In the genomic region with DNA sequence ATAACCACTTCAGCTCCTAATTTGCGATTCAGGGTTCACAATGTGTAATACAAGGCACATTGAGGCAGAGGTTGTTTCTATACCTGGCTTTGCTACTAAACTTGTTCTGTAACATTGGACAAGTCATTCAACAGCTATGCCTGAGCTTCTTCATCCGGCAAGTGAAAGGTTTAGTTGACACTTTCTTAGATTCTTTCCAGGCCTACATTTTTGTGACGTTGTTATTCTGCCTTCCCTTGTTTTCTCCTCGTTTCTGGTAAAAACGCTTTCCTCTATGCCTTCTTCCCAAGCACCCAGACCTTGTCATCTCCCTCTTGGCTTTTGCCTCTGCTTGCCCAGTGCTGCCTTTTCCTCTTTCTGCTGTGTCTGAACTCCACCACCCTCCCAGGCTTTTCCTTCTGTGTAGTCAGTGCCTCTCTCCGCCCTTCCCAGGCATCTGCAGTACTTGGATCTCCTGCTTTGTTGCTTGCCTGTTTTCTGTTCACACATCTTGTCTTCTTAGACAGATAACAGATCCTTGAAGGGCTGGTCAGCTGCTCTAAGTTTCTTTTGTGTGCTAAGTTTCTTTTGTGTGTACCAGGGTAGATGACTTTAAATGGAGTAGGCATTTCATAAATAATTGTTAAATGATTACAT, we compare ENCODE assay signal across 18 cellular contexts. TPM values are rescaled to one million over a fixed set of nuclear protein-coding genes. Genes with fewer than 3 reads are reported as not detected.
DNase-seq lines count a peak whose midpoint lies in the region; ATAC-seq and TF ChIP-seq lines count a peak whose summit lies in the region.
"Had no signal": no experiment of that assay in that cellular context is flagged by ENCODE, and none has a peak within 500 bp of the region (broad histone marks: within the 10 kb centered on the region; RNA-seq: fewer than 3 reads in every experiment).

No MANE protein-coding gene starts in this region.

- ATAC-seq in RWPE2 (ENCODE audit: low read depth) (peak; percentile 28; the same call in 2 of the 3 replicates), HG03095 (IDR thresholded peaks at IDR 0.05; ENCODE audit: unreplicated experiment) (no peak), left colon (no peak)
- ATAC-seq in stimulated activated naive CD8-positive, alpha-beta T cell treated with anti-CD3 and anti-CD28 coated beads, Interleukin-15, amount 100 ng/mL, for 72 hours = no peak

- intact Hi-C loops in left colon (cut with DNase I, micrococcal nuclease) = no loop called here

- H3K4me3 ChIP-seq in RWPE2 (ENCODE audit: severe bottlenecking) = no peak overlapping the region
- no peak overlapping the region for H3K4me3 ChIP-seq in epithelial cell of esophagus (ENCODE audit: low read length)
- peak overlapping the region in 1 of 2 donors; percentile 82 for H3K4me3 ChIP-seq in muscle layer of duodenum (ENCODE audit: low read depth in 1 of 2, low read length in 2 of 2)
- no peak overlapping the region for H3K4me3 ChIP-seq in thymus (ENCODE audit: low read length)

- H3K27ac ChIP-seq in RWPE2 (ENCODE audit: poor library complexity, severe bottlenecking) = peak overlapping the region; percentile 90
- H3K27ac ChIP-seq in muscle layer of duodenum (ENCODE audit: low read length) = peak overlapping the region; percentile 89
- H3K27ac ChIP-seq in thymus (ENCODE audit: low read depth) = peak overlapping the region; percentile 26

- H3K36me3 ChIP-seq in RWPE2 (ENCODE audit: low read depth) = no peaks in the 10 kb centered on the region
- H3K36me3 ChIP-seq in muscle layer of duodenum (ENCODE audit: control insufficient read depth in 1 of 2, insufficient read depth in 2 of 2, low read length in 2 of 2) = no peaks in the 10 kb centered on the region
- H3K36me3 ChIP-seq in thymus (ENCODE audit: control insufficient read depth, insufficient read depth) = no peaks in the 10 kb centered on the region

- H3K9me3 ChIP-seq in RWPE2 (ENCODE audit: severe bottlenecking) (no peaks in the 10 kb centered on the region), muscle layer of duodenum (ENCODE audit: control insufficient read depth in 1 of 2, low read length in 2 of 2) (no peaks in the 10 kb centered on the region), thymus (ENCODE audit: control insufficient read depth) (no peaks in the 10 kb centered on the region)

- no peak overlapping the region for H3K4me3 Mint-ChIP-seq in stimulated activated naive CD8-positive, alpha-beta T cell treated with anti-CD3 and anti-CD28 coated beads, Interleukin-15, amount 100 ng/mL, for 72 hours
- H3K4me3 Mint-ChIP-seq: activated naive CD8-positive, alpha-beta T cell treated with anti-CD3 and anti-CD28 coated beads for 36 hours; type B pancreatic cell had no signal

- no peak for DNase-seq in RWPE2 (ENCODE audit: low spot score)
- peak; percentile 86 for DNase-seq in epithelial cell of esophagus (ENCODE audit: low read depth)
- DNase-seq in NCI-H146 (lab: John Stamatoyannopoulos, UW) = no peak
- no peak for DNase-seq in stimulated activated naive CD8-positive, alpha-beta T cell treated with anti-CD3 and anti-CD28 coated beads, Interleukin-15, amount 100 ng/mL, for 72 hours
- no peak for DNase-seq in left colon
- DNase-seq: activated CD4-positive, alpha-beta T cell treated with anti-CD3 and anti-CD28 coated beads for 48 hours; activated naive CD8-positive, alpha-beta T cell treated with anti-CD3 and anti-CD28 coated beads for 36 hours; activated T-cell treated with anti-CD3 and anti-CD28 coated beads for 4 hours; erythroblast; midbrain; NCI-H1930; SHP77; stimulated activated CD4-positive, alpha-beta T cell treated with anti-CD3 and anti-CD28 coated beads, Interleukin-15, amount 100 ng/mL, for 24 hours had no signal

- H3K4me1 ChIP-seq in RWPE2 (ENCODE audit: insufficient read depth, poor library complexity, severe bottlenecking) (peaks cover 36% of the 10 kb centered on the region), muscle layer of duodenum (ENCODE audit: control insufficient read depth in 1 of 2, insufficient read depth in 2 of 2, low read length in 2 of 2) (peaks cover 9 to 35% of the 10 kb centered on the region in 2 donors), thymus (ENCODE audit: control insufficient read depth, insufficient read depth, low read length) (peaks cover 10% of the 10 kb centered on the region)

- H3K9me3 Mint-ChIP-seq in stimulated activated naive CD8-positive, alpha-beta T cell treated with anti-CD3 and anti-CD28 coated beads, Interleukin-15, amount 100 ng/mL, for 72 hours = no peaks in the 10 kb centered on the region
- H3K9me3 Mint-ChIP-seq: activated naive CD8-positive, alpha-beta T cell treated with anti-CD3 and anti-CD28 coated beads for 36 hours; type B pancreatic cell had no signal

- TF ChIP-seq CTCF in RWPE2 (IDR thresholded peaks at IDR 0.05; ENCODE audit: poor library complexity, severe bottlenecking) (no peak), epithelial cell of esophagus (IDR thresholded peaks at IDR 0.05; ENCODE audit: insufficient read depth, low read depth, low read length, missing control alignments) (no peak)

- H3K4me1 Mint-ChIP-seq in stimulated activated naive CD8-positive, alpha-beta T cell treated with anti-CD3 and anti-CD28 coated beads, Interleukin-15, amount 100 ng/mL, for 72 hours = peaks cover 8% of the 10 kb centered on the region

- 93% methylated on average over 6 of the region's 6 CpGs for WGBS in thymus

- no peaks in the 10 kb centered on the region for H3K27me3 ChIP-seq in RWPE2 (ENCODE audit: insufficient read depth, poor library complexity, severe bottlenecking)
- H3K27me3 ChIP-seq in muscle layer of duodenum (ENCODE audit: low read depth, low read length) = no peaks in the 10 kb centered on the region
- H3K27me3 ChIP-seq in thymus (ENCODE audit: control insufficient read depth, insufficient read depth) = no peaks in the 10 kb centered on the region
- H3K27me3 ChIP-seq: BLaER1 treated with 17β-estradiol and CSF1 and Interleukin-3, amounts not matched to agents 10 nM and 100 nM had no signal

- no peak overlapping the region for H3K27ac Mint-ChIP-seq in stimulated activated naive CD8-positive, alpha-beta T cell treated with anti-CD3 and anti-CD28 coated beads, Interleukin-15, amount 100 ng/mL, for 72 hours
- H3K27ac Mint-ChIP-seq: activated naive CD8-positive, alpha-beta T cell treated with anti-CD3 and anti-CD28 coated beads for 36 hours; type B pancreatic cell had no signal

- H3K27me3 Mint-ChIP-seq in stimulated activated naive CD8-positive, alpha-beta T cell treated with anti-CD3 and anti-CD28 coated beads, Interleukin-15, amount 100 ng/mL, for 72 hours = peaks cover 30% of the 10 kb centered on the region
- H3K27me3 Mint-ChIP-seq: type B pancreatic cell had no signal

RNA-seq across cellular contexts. Expression of a gene that starts 1.4 kb away (rescaled TPM):
- polyA plus RNA-seq in thymus = 10.5 TPM
- total RNA-seq in left colon = 10 to 100 TPM in 1 of 2 donors, 1 to 10 TPM in 1; 3.3 to 14.2 TPM

Comparison
In these comparisons a context has a peak if more than half of its experiments do, and no peak if none do; other contexts are left out.
1. H3K27ac ChIP-seq: peak in every context shown above with its lines; median percentile 90 in RWPE2; 89 in muscle layer of duodenum; 26 in thymus.